In genomic region chr6:155004576-155005345, GRCh38 we compare ENCODE assay signal across 2 cellular contexts.
TF ChIP-seq lines count a peak whose summit lies in the region.

No MANE protein-coding gene starts in this region.

TF ChIP-seq in IMR-90, 13 proteins besides CTCF, POLR2A, EP300 and RAD21 (continued from another document):
- TF ChIP-seq USF2 (IDR thresholded peaks at IDR 0.05; ENCODE audit: low read depth, low read length) (no peak), RFX5 (IDR thresholded peaks at IDR 0.05; ENCODE audit: low read depth, low read length) (no peak), SMC3 (IDR thresholded peaks at IDR 0.05; ENCODE audit: low read depth, low read length) (no peak), RCOR1 (IDR thresholded peaks at IDR 0.05; ENCODE audit: insufficient replicate concordance, low read length) (no peak), FOS (IDR thresholded peaks at IDR 0.05; ENCODE audit: low read depth, low read length) (no peak), CHD1 (IDR thresholded peaks at IDR 0.05; ENCODE audit: low read depth, low read length) (no peak)

TF ChIP-seq in GM23338, 12 proteins besides CTCF, POLR2A, EP300 and RAD21:
- TF ChIP-seq ZNF462 (CRISPR knock-in tag; IDR thresholded peaks at IDR 0.05) (no peak), CREB1 (CRISPR knock-in tag; IDR thresholded peaks at IDR 0.05; ENCODE audit: low read depth) (no peak), JUNB (IDR thresholded peaks at IDR 0.05; ENCODE audit: unreplicated experiment) (no peak), ETS1 (IDR thresholded peaks at IDR 0.05) (no peak), ZNF331 (CRISPR knock-in tag; IDR thresholded peaks at IDR 0.05; ENCODE audit: low read depth) (no peak), NANOG (IDR thresholded peaks at IDR 0.05; ENCODE audit: borderline replicate concordance) (no peak), EZH2 (IDR thresholded peaks at IDR 0.05; ENCODE audit: low read depth, unreplicated experiment) (no peak), EZH2phosphoT487 (IDR thresholded peaks at IDR 0.05; ENCODE audit: unreplicated experiment) (no peak), REST (IDR thresholded peaks at IDR 0.05; ENCODE audit: unreplicated experiment) (no peak), POLR2AphosphoS5 (IDR thresholded peaks at IDR 0.05; ENCODE audit: low read depth) (no peak), ZNF114 (CRISPR knock-in tag; IDR thresholded peaks at IDR 0.05) (no peak), STAT1 (IDR thresholded peaks at IDR 0.05; ENCODE audit: unreplicated experiment) (no peak)
